22 cellular contexts compared by ENCODE assay signal in the genomic region with DNA sequence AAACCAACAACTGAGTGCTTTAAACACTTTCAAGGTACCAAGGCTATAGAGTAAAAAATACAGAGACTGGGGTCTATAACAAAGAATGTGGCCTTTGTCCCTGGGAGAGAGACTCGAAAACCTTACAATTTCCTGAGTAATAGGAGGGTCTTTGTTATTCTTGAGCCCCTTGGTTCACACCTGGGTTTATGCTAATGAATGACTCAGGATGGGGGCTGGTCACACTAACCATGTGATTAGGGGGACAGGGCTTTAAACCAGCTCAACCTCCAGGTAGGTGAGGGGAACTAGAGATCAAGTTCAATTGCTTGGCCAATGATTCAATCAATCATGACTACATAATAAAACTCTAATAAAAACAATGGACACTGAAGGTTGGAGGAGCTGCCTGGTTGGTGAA. TPM values are rescaled to one million over a fixed set of nuclear protein-coding genes. Genes with fewer than 3 reads are reported as not detected.
DNase-seq lines count a peak whose midpoint lies in the region; ATAC-seq and TF ChIP-seq lines count a peak whose summit lies in the region.
"Had no signal": no experiment of that assay in that cellular context is flagged by ENCODE, and none has a peak within 500 bp of the region (broad histone marks: within the 10 kb centered on the region; RNA-seq: fewer than 3 reads in every experiment).

No MANE protein-coding gene starts in this region.

- intact Hi-C loops in lower leg skin (cut with DNase I; ENCODE audit: low total_unique reads) = no loop called here

- H4K5ac ChIP-seq in mesendoderm (ENCODE audit: low read length) = no peak overlapping the region

- peak overlapping the region; percentile 82 for H3K18ac ChIP-seq in mesendoderm (ENCODE audit: low read length)

- H3K27ac Mint-ChIP-seq in WTC11 (peak overlapping the region; percentile 98), mesothelial cell of epicardium (no peak overlapping the region)
- H3K27ac Mint-ChIP-seq: CD4-positive, CD25-positive, alpha-beta regulatory T cell; IgD-negative memory B cell had no signal

- peaks cover 2% of the 10 kb centered on the region for H3K79me2 ChIP-seq in mesendoderm (ENCODE audit: control insufficient read depth, insufficient read depth, low read length)

- H3K23ac ChIP-seq in mesendoderm (ENCODE audit: low read length) = no peak overlapping the region

- H3K56ac ChIP-seq in mesendoderm (ENCODE audit: low read length) = no peak overlapping the region

- ATAC-seq in WTC11 (peak; percentile 94), HG03135 (IDR thresholded peaks at IDR 0.05; ENCODE audit: unreplicated experiment) (no peak)

- H3K9ac ChIP-seq in mesendoderm (ENCODE audit: low read length) = no peak overlapping the region
- H3K9ac ChIP-seq: BLaER1, KMS-11 had no signal

- H3K4me3 ChIP-seq in H7 (ENCODE audit: insufficient read depth, low read depth, low read length) (no peak overlapping the region), iPS DF 6.9 (ENCODE audit: low read length) (no peak overlapping the region), mesendoderm (ENCODE audit: low read length) (no peak overlapping the region), lower leg skin (ENCODE audit: low read depth, poor library complexity, severe bottlenecking) (no peak overlapping the region), brain microvascular endothelial cell (ENCODE audit: low read depth, low read length) (no peak overlapping the region)
- H3K4me3 ChIP-seq: BLaER1, Peyer's patch, SK-N-MC had no signal

- no peaks in the 10 kb centered on the region for H3K27me3 ChIP-seq in H7 (ENCODE audit: control insufficient read depth, insufficient read depth, low read length)
- H3K27me3 ChIP-seq in iPS DF 6.9 (ENCODE audit: control insufficient read depth, insufficient read depth, low read length) = no peaks in the 10 kb centered on the region
- no peaks in the 10 kb centered on the region for H3K27me3 ChIP-seq in mesendoderm (ENCODE audit: insufficient read depth, low read length, poor library complexity)
- H3K27me3 ChIP-seq in brain microvascular endothelial cell (replicated peaks) = no peaks in the 10 kb centered on the region
- H3K27me3 ChIP-seq: BLaER1, Peyer's patch had no signal

- POLR2A ChIA-PET in WTC11 (lab: Charles Lee) = interaction anchor here (1.0 kb wide), 1 partner anchor 10 kb away, joined by 3 read pairs; no protein-coding TSS in a partner anchor

- H2AK5ac ChIP-seq in mesendoderm (ENCODE audit: low read length) = no peak overlapping the region

- H3K9me3 ChIP-seq in iPS DF 6.9 (ENCODE audit: control insufficient read depth, insufficient read depth, low read length) = no peaks in the 10 kb centered on the region
- H3K9me3 ChIP-seq: BLaER1, Peyer's patch had no signal

- H3K4me1 ChIP-seq in iPS DF 6.9 (ENCODE audit: control insufficient read depth, insufficient read depth, low read length) (peaks cover 5% of the 10 kb centered on the region; the same call in 1 of the 2 replicates), mesendoderm (ENCODE audit: control insufficient read depth, low read depth, low read length) (peaks cover 9% of the 10 kb centered on the region)
- H3K4me1 ChIP-seq: BLaER1, Peyer's patch had no signal

- H3K4me1 Mint-ChIP-seq in WTC11 = peaks cover 63% of the 10 kb centered on the region
- H3K4me1 Mint-ChIP-seq in mesothelial cell of epicardium = peaks cover 4% of the 10 kb centered on the region

- H3K27ac ChIP-seq in iPS DF 6.9 (ENCODE audit: low read length) (peak overlapping the region; percentile 20), mesendoderm (ENCODE audit: low read depth, low read length) (peak overlapping the region; percentile 73), brain microvascular endothelial cell (no peak overlapping the region)
- H3K27ac ChIP-seq: BLaER1, KMS-11, Peyer's patch, SK-N-MC had no signal

- no peaks in the 10 kb centered on the region for H3K36me3 Mint-ChIP-seq in WTC11
- H3K36me3 Mint-ChIP-seq in mesothelial cell of epicardium = peaks cover 2% of the 10 kb centered on the region

- CTCF ChIA-PET in WTC11 (lab: Charles Lee) = interaction anchor here (0.9 kb wide), 1 partner anchor 207 kb away, joined by 4 read pairs; no protein-coding TSS in a partner anchor

- no peaks in the 10 kb centered on the region for H3K9me3 Mint-ChIP-seq in WTC11
- no peaks in the 10 kb centered on the region for H3K9me3 Mint-ChIP-seq in mesothelial cell of epicardium
- H3K9me3 Mint-ChIP-seq: CD4-positive, CD25-positive, alpha-beta regulatory T cell; IgD-negative memory B cell had no signal

- H3K4me2 ChIP-seq in mesendoderm (ENCODE audit: low read length) = no peak overlapping the region
- H3K4me2 ChIP-seq: BLaER1, KMS-11 had no signal

- TF ChIP-seq POLR2A in lower leg skin (IDR thresholded peaks at IDR 0.05) = no peak

- no peak overlapping the region for H2BK120ac ChIP-seq in mesendoderm (ENCODE audit: low read depth, low read length)

- H3K27me3 Mint-ChIP-seq in WTC11 (ENCODE audit: low read depth) (no peaks in the 10 kb centered on the region), mesothelial cell of epicardium (ENCODE audit: low read depth) (no peaks in the 10 kb centered on the region)
- H3K27me3 Mint-ChIP-seq: CD4-positive, CD25-positive, alpha-beta regulatory T cell; IgD-negative memory B cell had no signal

- H3K4ac ChIP-seq in mesendoderm (ENCODE audit: low read depth, low read length) = no peak overlapping the region

- H3K4me3 Mint-ChIP-seq in WTC11 (peak overlapping the region; percentile 55), mesothelial cell of epicardium (no peak overlapping the region)
- H3K4me3 Mint-ChIP-seq: CD4-positive, CD25-positive, alpha-beta regulatory T cell; IgD-negative memory B cell had no signal

- in situ Hi-C loops in brain microvascular endothelial cell (cut with HindIII; ENCODE audit: low pct_ligation_motif_present, low sequenced_read_pairs) = no loop called here

- TF ChIP-seq CTCF in WTC11 (IDR thresholded peaks at IDR 0.05) = no peak
- TF ChIP-seq CTCF in lower leg skin (IDR thresholded peaks at IDR 0.05) = no peak
- no peak for TF ChIP-seq CTCF in mesothelial cell of epicardium (IDR thresholded peaks at IDR 0.05; ENCODE audit: unreplicated experiment)
- TF ChIP-seq CTCF in brain microvascular endothelial cell (IDR thresholded peaks at IDR 0.05; ENCODE audit: low read depth, low read length, missing control alignments) = no peak

- H3K36me3 ChIP-seq in H7 (replicated peaks; ENCODE audit: control insufficient read depth, insufficient read depth, low read length) = no peaks in the 10 kb centered on the region
- H3K36me3 ChIP-seq in iPS DF 6.9 (ENCODE audit: control insufficient read depth, insufficient read depth, low read length) = no peaks in the 10 kb centered on the region
- H3K36me3 ChIP-seq in mesendoderm (ENCODE audit: control insufficient read depth, insufficient read depth, low read length) = no peaks in the 10 kb centered on the region
- no peaks in the 10 kb centered on the region for H3K36me3 ChIP-seq in brain microvascular endothelial cell (replicated peaks)
- H3K36me3 ChIP-seq: BLaER1 had no signal

- H2BK15ac ChIP-seq in mesendoderm (replicated peaks; ENCODE audit: low read depth) = no peak overlapping the region

- H2BK5ac ChIP-seq in mesendoderm (ENCODE audit: low read length) = peak overlapping the region; percentile 77

- WGBS in iPS DF 6.9 (ENCODE audit: insufficient coverage, insufficient read length) = no CpG with 5 or more reads among the region's 1 CpG
- WGBS in mesendoderm (ENCODE audit: extremely low coverage, insufficient coverage, low lambda C conversion rate) = no CpG with 5 or more reads among the region's 1 CpG
- 85 to 94% methylated on average over 1 of the region's 1 CpG for WGBS in lower leg skin, 2 donors

- peaks cover 2% of the 10 kb centered on the region for H3K79me1 ChIP-seq in mesendoderm (ENCODE audit: low read length)

- no peak overlapping the region for H4K8ac ChIP-seq in mesendoderm (ENCODE audit: low read depth, low read length)

- DNase-seq in H7 = peak; percentile 15
- peak; percentile 43 for DNase-seq in WTC11 (ENCODE audit: low spot score)
- DNase-seq in iPS DF 6.9 (ENCODE audit: low read depth, low spot score) = peak; percentile 82
- DNase-seq in mesendoderm = peak; percentile 88
- no peak for DNase-seq in lower leg skin (ENCODE audit: low spot score in 2 of 2)
- DNase-seq in mesothelial cell of epicardium (ENCODE audit: low spot score in 2 of 2, unreplicated experiment in 2 of 2) = no peak
- no peak for DNase-seq in brain microvascular endothelial cell
- DNase-seq: CD4-positive, CD25-positive, alpha-beta regulatory T cell; MM.1S; NCI-H1694; NCI-H2029 treated with DMSO at 0.1 percent for 48 hours; NCI-H446 treated with DMSO at 0.1 percent for 48 hours; NCI-H526 treated with DMSO at 0.1 percent for 48 hours; OCI-M1; Peyer's patch; SIG-M5; SW 1271 had no signal

TF ChIP-seq in WTC11, 78 proteins besides CTCF, POLR2A, EP300 and RAD21 (continues in another document):
- TF ChIP-seq, protein P1, sequence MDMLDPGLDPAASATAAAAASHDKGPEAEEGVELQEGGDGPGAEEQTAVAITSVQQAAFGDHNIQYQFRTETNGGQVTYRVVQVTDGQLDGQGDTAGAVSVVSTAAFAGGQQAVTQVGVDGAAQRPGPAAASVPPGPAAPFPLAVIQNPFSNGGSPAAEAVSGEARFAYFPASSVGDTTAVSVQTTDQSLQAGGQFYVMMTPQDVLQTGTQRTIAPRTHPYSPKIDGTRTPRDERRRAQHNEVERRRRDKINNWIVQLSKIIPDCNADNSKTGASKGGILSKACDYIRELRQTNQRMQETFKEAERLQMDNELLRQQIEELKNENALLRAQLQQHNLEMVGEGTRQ (CRISPR knock-in tag; IDR thresholded peaks at IDR 0.05) = peak; percentile 76

RNA-seq across cellular contexts. Expression of a gene that starts 50.2 kb away (rescaled TPM):
- total RNA-seq in H7 (2014; rRNA removed; shearing (Covaris generic)) = 81.4 and 97.4 TPM in 2 replicates
- total RNA-seq in WTC11 (2021) = 38.2 to 43.2 TPM (median 40.9 TPM) in 3 replicates
- polyA plus RNA-seq in mesendoderm (2013, experiment 1 of 2) = 14.6 TPM
- 14.9 TPM for polyA plus RNA-seq in mesendoderm (2013, experiment 2 of 2)
- 100 to 1,000 TPM in 1 of 4 donors, 10 to 100 TPM in 3; 73.1 to 116 (median 89.6) TPM for total RNA-seq in lower leg skin
- 27.6 to 31.8 TPM (median 30.5 TPM) in 3 replicates for total RNA-seq in mesothelial cell of epicardium

Comparison
In these comparisons a context has a peak if more than half of its experiments do, and no peak if none do; other contexts are left out.
1. DNase-seq: peak in H7 (single experiment), WTC11 (single experiment), iPS DF 6.9 (single experiment) and mesendoderm (single experiment); none in lower leg skin (0 of 2), mesothelial cell of epicardium (0 of 2) and brain microvascular endothelial cell (single experiment).